Comparison of ENCODE assay signal across 9 cellular contexts in genomic region chr10:90880059-90880719, GRCh38. TPM values are rescaled to one million over a fixed set of nuclear protein-coding genes. Genes with fewer than 3 reads are reported as not detected.
DNase-seq lines count a peak whose midpoint lies in the region; TF ChIP-seq lines count a peak whose summit lies in the region.
"Not testable (repeated sequence)": the region's sequence is repeated elsewhere in the genome, so short reads cannot be mapped to it uniquely, and the experiment has no call there.
"Had no signal": no experiment of that assay in that cellular context is flagged by ENCODE, and none has a peak within 500 bp of the region (broad histone marks: within the 10 kb centered on the region; RNA-seq: fewer than 3 reads in every experiment).

No MANE protein-coding gene starts in this region.

- H3K4me1 ChIP-seq in OCI-LY1 (ENCODE audit: insufficient read depth, low read length, severe bottlenecking) = not testable (repeated sequence)
- H3K4me1 ChIP-seq in parathyroid adenoma = peaks cover 20% of the 10 kb centered on the region

- not testable (repeated sequence) for H3K4me2 ChIP-seq in OCI-LY1 (ENCODE audit: low read length); parathyroid adenoma (ENCODE audit: low read length)

- H4K20me1 ChIP-seq in OCI-LY1 (ENCODE audit: insufficient read depth, low read length) = not testable (repeated sequence)

- not testable (repeated sequence) for H3K4me3 ChIP-seq in GM06990 (replicated peaks; ENCODE audit: low read depth, low read length); OCI-LY1 (ENCODE audit: low read depth, low read length, poor library complexity, severe bottlenecking); parathyroid adenoma (ENCODE audit: low read depth, low read length)

- H3F3A ChIP-seq in OCI-LY1 (ENCODE audit: insufficient read depth, low read length) = not testable (repeated sequence)

- POLR2A ChIA-PET in activated CD4-positive, alpha-beta memory T cell treated with anti-CD3 and anti-CD28 coated beads for 36 hours (lab: Charles Lee) = interaction anchor here (0.6 to 0.7 kb wide), 4 partner anchors 22 to 739 kb away, joined by 3 to 4 read pairs (median 4); partner anchors contain the start of gene HTR7

- H3K36me3 Mint-ChIP-seq in activated CD4-positive, alpha-beta memory T cell treated with anti-CD3 and anti-CD28 coated beads for 36 hours = peaks cover 56% of the 10 kb centered on the region

- not testable (repeated sequence) for H3K9me2 ChIP-seq in OCI-LY1 (ENCODE audit: low read depth, low read length)

- CTCF ChIA-PET in activated CD4-positive, alpha-beta memory T cell treated with anti-CD3 and anti-CD28 coated beads for 36 hours (lab: Charles Lee) = interaction anchor here (0.6 to 2.5 kb wide), 28 partner anchors 8 to 1258 kb away, joined by 3 to 17 read pairs (median 4); partner anchors contain the start of genes HTR7 and RPP30

- H3K4me1 Mint-ChIP-seq in activated CD4-positive, alpha-beta memory T cell treated with anti-CD3 and anti-CD28 coated beads for 36 hours (ENCODE audit: low read depth) = peaks cover 16% of the 10 kb centered on the region

- peak; percentile 48 for TF ChIP-seq CTCF in GM06990 (IDR thresholded peaks at IDR 0.05; ENCODE audit: insufficient read depth, low read length, poor library complexity, severe bottlenecking)
- TF ChIP-seq CTCF in LNCAP (IDR thresholded peaks at IDR 0.05) = peak; percentile 76
- TF ChIP-seq CTCF in OCI-LY1 (IDR thresholded peaks at IDR 0.05; ENCODE audit: low read length) = peak; percentile 35; the same call in 1 of the 2 replicates
- peak; percentile 65 for TF ChIP-seq CTCF in parathyroid adenoma (IDR thresholded peaks at IDR 0.05)

- H3K27ac ChIP-seq in OCI-LY1 (ENCODE audit: low read depth, low read length, poor library complexity, severe bottlenecking); parathyroid adenoma: not testable (repeated sequence)

- not testable (repeated sequence) for H3K27me3 Mint-ChIP-seq in activated CD4-positive, alpha-beta memory T cell treated with anti-CD3 and anti-CD28 coated beads for 36 hours

- not testable (repeated sequence) for H3K79me2 ChIP-seq in OCI-LY1 (ENCODE audit: insufficient read depth, low read length); parathyroid adenoma

- H3K9me3 Mint-ChIP-seq in activated CD4-positive, alpha-beta memory T cell treated with anti-CD3 and anti-CD28 coated beads for 36 hours = not testable (repeated sequence)

- H3K9me3 ChIP-seq in OCI-LY1 (ENCODE audit: low read length); parathyroid adenoma (ENCODE audit: control insufficient read depth, low read length): not testable (repeated sequence)

- DNase-seq in ACHN (peak; percentile 59), dedifferentiated amniotic fluid mesenchymal stem cell (ENCODE audit: extremely low spot score) (peak; percentile 36), iPS-NIHi11 (ENCODE audit: low spot score) (peak; percentile 31)
- DNase-seq in GM06990 (ENCODE audit: extremely low read depth, insufficient read length); activated CD4-positive, alpha-beta memory T cell treated with anti-CD3 and anti-CD28 coated beads for 36 hours: not testable (repeated sequence)

- in situ Hi-C loops in ACHN (cut with HindIII; ENCODE audit: low pct_ligation_motif_present, low pct_unique_long_range_greater_than_20kb, low sequenced_read_pairs) = loop anchor here (25.0 kb wide), 1 partner anchor 357 kb away; no protein-coding TSS in a partner anchor

- H3K36me3 ChIP-seq in GM06990 (ENCODE audit: control insufficient read depth, insufficient read depth, low read length); parathyroid adenoma (ENCODE audit: control insufficient read depth, insufficient read depth, low read length): not testable (repeated sequence)
- peaks cover 31% of the 10 kb centered on the region for H3K36me3 ChIP-seq in OCI-LY1 (ENCODE audit: insufficient read depth, low read length)

- H3K4me3 Mint-ChIP-seq in activated CD4-positive, alpha-beta memory T cell treated with anti-CD3 and anti-CD28 coated beads for 36 hours = not testable (repeated sequence)

- H3K27ac Mint-ChIP-seq in activated CD4-positive, alpha-beta memory T cell treated with anti-CD3 and anti-CD28 coated beads for 36 hours = peak overlapping the region; percentile 24

- H2AFZ ChIP-seq in OCI-LY1 (ENCODE audit: low read length); parathyroid adenoma: not testable (repeated sequence)

- not testable (repeated sequence) for H3K27me3 ChIP-seq in GM06990 (replicated peaks; ENCODE audit: control insufficient read depth, insufficient read depth, low read length); OCI-LY1 (ENCODE audit: insufficient read depth, low read length); parathyroid adenoma (ENCODE audit: control insufficient read depth, insufficient read depth, low read length)

- not testable (repeated sequence) for H3K9ac ChIP-seq in OCI-LY1 (ENCODE audit: low read length); parathyroid adenoma

- intact Hi-C loops in activated CD4-positive, alpha-beta memory T cell treated with anti-CD3 and anti-CD28 coated beads for 36 hours (cut with micrococcal nuclease) = not testable (repeated sequence)

RNA-seq across cellular contexts. Expression of gene RPP30, which starts 8.4 kb away (rescaled TPM):
- 100 to 1,000 TPM; 103 to 108 TPM for total RNA-seq in activated CD4-positive, alpha-beta memory T cell treated with anti-CD3 and anti-CD28 coated beads for 36 hours

RNA-seq across cellular contexts. Expression of gene HTR7, which starts 22.4 kb away (rescaled TPM):
- total RNA-seq in activated CD4-positive, alpha-beta memory T cell treated with anti-CD3 and anti-CD28 coated beads for 36 hours = not detected
- total RNA-seq: CD8-positive, alpha-beta memory T cell had no signal

RNA-seq across cellular contexts. Expression of gene ANKRD1, which starts 40.7 kb away (rescaled TPM):
- not detected for total RNA-seq in activated CD4-positive, alpha-beta memory T cell treated with anti-CD3 and anti-CD28 coated beads for 36 hours
- total RNA-seq: CD8-positive, alpha-beta memory T cell had no signal
